In the genomic region with DNA sequence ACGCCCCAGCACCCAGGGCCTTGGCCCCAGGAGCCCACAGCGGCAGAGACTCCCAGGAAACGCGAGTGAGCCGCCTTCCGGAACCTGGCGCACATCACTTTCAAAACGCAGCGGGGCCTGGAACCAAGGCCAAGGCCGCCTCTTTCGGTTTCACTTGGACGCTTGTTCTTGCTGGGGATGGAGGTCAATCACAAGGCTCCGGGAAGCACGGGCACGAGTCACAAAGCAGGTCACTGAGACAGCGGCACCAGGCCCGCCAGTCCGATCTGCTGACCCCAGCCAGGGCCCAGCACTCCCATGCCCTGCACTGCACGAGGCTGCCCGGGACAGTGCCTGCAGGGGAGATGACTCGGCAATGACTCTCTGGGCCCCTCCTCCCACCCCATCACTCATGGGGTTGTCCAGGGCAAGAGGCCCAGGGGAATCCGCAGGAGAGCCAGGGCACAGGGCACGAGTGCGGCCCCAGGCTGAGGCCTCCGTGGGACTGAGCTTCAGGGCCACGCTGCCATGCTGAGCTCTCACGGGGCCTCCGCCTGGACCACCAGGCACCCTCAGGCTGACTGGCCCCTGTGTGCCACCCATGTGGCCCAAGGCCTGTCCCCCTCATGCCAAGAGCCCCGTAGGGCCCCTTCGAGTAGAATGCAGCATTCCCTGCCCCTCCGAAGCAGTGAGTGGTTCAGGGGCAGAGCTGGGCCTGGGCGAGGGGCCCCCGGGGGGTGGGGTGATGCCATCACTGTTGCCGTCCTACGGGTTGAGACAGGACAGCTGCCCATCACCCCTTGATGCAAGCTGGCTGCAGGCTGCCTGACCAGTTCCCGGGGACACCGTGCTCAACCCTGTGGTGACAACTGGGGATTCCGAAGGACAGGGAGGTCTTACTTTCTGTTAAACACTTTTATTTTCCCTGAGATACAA, we compare ENCODE assay signal across 9 cellular contexts. TPM values are rescaled to one million over a fixed set of nuclear protein-coding genes. Genes with fewer than 3 reads are reported as not detected.
DNase-seq lines count a peak whose midpoint lies in the region; ATAC-seq and TF ChIP-seq lines count a peak whose summit lies in the region.
"Had no signal": no experiment of that assay in that cellular context is flagged by ENCODE, and none has a peak within 500 bp of the region (broad histone marks: within the 10 kb centered on the region; RNA-seq: fewer than 3 reads in every experiment).

No MANE protein-coding gene starts in this region.

- H3K27me3 Mint-ChIP-seq in CD4-positive, alpha-beta T cell = no peaks in the 10 kb centered on the region

- no peaks in the 10 kb centered on the region for H3K27me3 ChIP-seq in BLaER1
- no peaks in the 10 kb centered on the region for H3K27me3 ChIP-seq in Peyer's patch
- no peaks in the 10 kb centered on the region for H3K27me3 ChIP-seq in esophagus muscularis mucosa
- H3K27me3 ChIP-seq in ovary = no peaks in the 10 kb centered on the region
- no peaks in the 10 kb centered on the region for H3K27me3 ChIP-seq in CD4-positive, alpha-beta T cell (ENCODE audit: control insufficient read depth, insufficient read depth, low read length)

- peak overlapping the region; percentile 93 for H3K4me2 ChIP-seq in BLaER1

- H3K27ac ChIP-seq in BLaER1 (peak overlapping the region; percentile 78), Peyer's patch (peak overlapping the region; percentile 74 to 87 (median 81)), esophagus muscularis mucosa (replicated peaks in 1 of 4) (peak overlapping the region; percentile 74 to 99 (median 78)), ovary (peak overlapping the region; percentile 84 to 91)
- H3K27ac ChIP-seq in CD4-positive, alpha-beta T cell (ENCODE audit: low read depth, low read length) = no peak overlapping the region

- CTCF ChIA-PET in CD4-positive, alpha-beta T cell (lab: Charles Lee) = no interaction called here

- H3K9me3 Mint-ChIP-seq in CD4-positive, alpha-beta T cell = no peaks in the 10 kb centered on the region

- TF ChIP-seq EP300 in esophagus muscularis mucosa (IDR thresholded peaks at IDR 0.05) = no peak
- no peak for TF ChIP-seq EP300 in ovary (IDR thresholded peaks at IDR 0.05)

- no peak for TF ChIP-seq CTCF in Peyer's patch (IDR thresholded peaks at IDR 0.05)
- TF ChIP-seq CTCF in esophagus muscularis mucosa (IDR thresholded peaks at IDR 0.05) = no peak
- TF ChIP-seq CTCF in ovary (IDR thresholded peaks at IDR 0.05) = peak in 1 of 3 donors; percentile 29
- no peak for TF ChIP-seq CTCF in CD4-positive, alpha-beta T cell (IDR thresholded peaks at IDR 0.05)

- H3K27ac Mint-ChIP-seq in CD4-positive, alpha-beta T cell = no peak overlapping the region

- TF ChIP-seq POLR2A in Peyer's patch (IDR thresholded peaks at IDR 0.05) = no peak
- no peak for TF ChIP-seq POLR2A in esophagus muscularis mucosa (IDR thresholded peaks at IDR 0.05; ENCODE audit: low read depth)
- no peak for TF ChIP-seq POLR2A in ovary (IDR thresholded peaks at IDR 0.05)

- POLR2A ChIA-PET in CD4-positive, alpha-beta T cell (lab: Charles Lee) = interaction anchor here (0.7 kb wide), 1 partner anchor 104 kb away, joined by 3 read pairs; no protein-coding TSS in a partner anchor

- 61% methylated on average over 27 of the region's 38 CpGs for WGBS in esophagus muscularis mucosa
- WGBS in ovary, 3 donors = 10 to 14% (median 11%) methylated on average over 32 to 38 of the region's 38 CpGs

- H3K36me3 ChIP-seq in BLaER1 (peaks cover 6% of the 10 kb centered on the region; the same call in 1 of the 2 replicates), Peyer's patch (peaks cover 0 to 11% (median 0%) of the 10 kb centered on the region in 3 donors), esophagus muscularis mucosa (peaks cover 0 to 34% (median 16%) of the 10 kb centered on the region in 4 donors), ovary (no peaks in the 10 kb centered on the region)

- peaks cover 12% of the 10 kb centered on the region for H3K36me3 Mint-ChIP-seq in CD4-positive, alpha-beta T cell (ENCODE audit: low read depth)

- H4K20me1 ChIP-seq in BLaER1 = peaks cover 82% of the 10 kb centered on the region

- no peak overlapping the region for H3K4me3 Mint-ChIP-seq in CD4-positive, alpha-beta T cell

- no peaks in the 10 kb centered on the region for H3K9me3 ChIP-seq in BLaER1
- no peaks in the 10 kb centered on the region for H3K9me3 ChIP-seq in Peyer's patch
- H3K9me3 ChIP-seq in esophagus muscularis mucosa = no peaks in the 10 kb centered on the region
- no peaks in the 10 kb centered on the region for H3K9me3 ChIP-seq in ovary
- no peaks in the 10 kb centered on the region for H3K9me3 ChIP-seq in CD4-positive, alpha-beta T cell (ENCODE audit: control insufficient read depth, low read length)

- intact Hi-C loops in esophagus muscularis mucosa (cut with DNase I) (no loop called here), ovary (cut with DNase I) (loop anchor here in 2 of 4 donors (5.0 kb wide), 2 partner anchors 37 to 1113 kb away; partner anchors contain the start of gene PEAK3 (in 1 of the 2))
- intact Hi-C loops in CD4-positive, alpha-beta T cell (cut with DNase I, micrococcal nuclease) = no loop called here

- ATAC-seq in GM18519 (IDR thresholded peaks at IDR 0.05; ENCODE audit: low FRiP score, unreplicated experiment) = no peak
- no peak for ATAC-seq in CD4-positive, alpha-beta T cell (ENCODE audit: poor library complexity)

- DNase-seq in Peyer's patch = peak; percentile 47 to 76 (median 50)
- DNase-seq in esophagus muscularis mucosa (ENCODE audit: extremely low spot score) = no peak
- peak; percentile 76 to 85 (median 80) for DNase-seq in ovary
- DNase-seq in activated CD8-positive, alpha-beta memory T cell treated with anti-CD3 and anti-CD28 coated beads, Interleukin-2, amount 50 U/mL, for 48 hours = no peak
- DNase-seq in GM19240 (ENCODE audit: insufficient read length, low spot score) = no peak
- no peak for DNase-seq in CD4-positive, alpha-beta T cell
- DNase-seq: NCI-H1048 had no signal

- H3K4me3 ChIP-seq in BLaER1 (peak overlapping the region; percentile 46; the same call in 1 of the 2 replicates), Peyer's patch (peak overlapping the region; percentile 20 to 42 (median 32)), esophagus muscularis mucosa (peak overlapping the region; percentile 40 to 49 (median 43)), ovary (peak overlapping the region; percentile 40)

- peak overlapping the region; percentile 58; the same call in 1 of the 2 replicates for H3K9ac ChIP-seq in BLaER1

- H3K4me1 ChIP-seq in BLaER1 (peaks cover 83% of the 10 kb centered on the region), Peyer's patch (peaks cover 0 to 50% (median 19%) of the 10 kb centered on the region in 4 donors), esophagus muscularis mucosa (peaks cover 24 to 83% (median 74%) of the 10 kb centered on the region in 4 donors), ovary (ENCODE audit: insufficient read depth) (peaks cover 39% of the 10 kb centered on the region)

- peaks cover 19% of the 10 kb centered on the region for H3K4me1 Mint-ChIP-seq in CD4-positive, alpha-beta T cell (ENCODE audit: low read depth)

RNA-seq across cellular contexts. Expression of gene SBNO2, which starts 4.9 kb away (rescaled TPM):
- total RNA-seq in Peyer's patch = 10 to 100 TPM; 26.4 to 71.0 (median 57.8) TPM
- 100 to 1,000 TPM in 1 of 4 donors, 10 to 100 TPM in 3; 16.2 to 141 (median 30.5) TPM for total RNA-seq in esophagus muscularis mucosa
- total RNA-seq in ovary = 10 to 100 TPM; 20.7 to 92.6 (median 62.4) TPM
- 10 to 100 TPM in 1 of 2 donors, 1 to 10 TPM in 1; 6.1 to 36.7 TPM for polyA plus RNA-seq in ovary
- total RNA-seq in CD4-positive, alpha-beta T cell = 100 to 1,000 TPM; 126 to 137 TPM

RNA-seq across cellular contexts. Expression of gene STK11, which starts 36.4 kb away (rescaled TPM):
- 100 to 1,000 TPM in 3 of 4 donors, 10 to 100 TPM in 1; 98.4 to 135 (median 117) TPM for total RNA-seq in Peyer's patch
- 10 to 100 TPM; 52.2 to 95.7 (median 73.2) TPM for total RNA-seq in esophagus muscularis mucosa
- 10 to 100 TPM; 38.7 to 71.2 (median 54.2) TPM for total RNA-seq in ovary
- polyA plus RNA-seq in ovary = 10 to 100 TPM; 36.9 to 57.4 TPM
- total RNA-seq in CD4-positive, alpha-beta T cell = 10 to 100 TPM; 49.7 to 53.0 TPM

Comparison
In these comparisons a context has a peak if more than half of its experiments do, and no peak if none do; other contexts are left out.
1. DNase-seq: peak in Peyer's patch (3 of 3) and ovary (5 of 5); none in esophagus muscularis mucosa (single experiment), activated CD8-positive, alpha-beta memory T cell treated with anti-CD3 and anti-CD28 coated beads, Interleukin-2, amount 50 U/mL, for 48 hours (single experiment), GM19240 (single experiment) and CD4-positive, alpha-beta T cell (0 of 10).
2. Peak in every context shown above with its lines, with median percentiles within 50 percentile points of each other: H3K4me3 ChIP-seq.